ENCODE assay signal across 29 cellular contexts in the genomic region with DNA sequence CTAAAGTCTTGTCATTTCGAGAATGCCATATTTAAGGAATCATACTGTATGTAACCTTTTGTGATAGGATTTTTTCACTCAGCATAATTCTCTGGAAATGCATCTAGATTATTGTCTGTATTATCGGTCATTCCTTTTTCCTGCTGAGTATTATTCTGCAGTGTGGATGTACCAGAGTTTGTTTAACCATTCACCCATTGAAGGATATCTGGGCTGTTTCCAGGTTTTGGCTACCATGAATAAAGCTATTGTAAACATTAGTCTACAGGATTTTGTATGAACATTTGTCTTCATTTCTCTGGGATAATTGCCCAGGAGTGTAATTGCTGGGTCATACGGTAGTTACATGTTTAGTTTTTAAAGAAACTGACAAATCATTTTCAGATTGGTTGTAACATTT.
"Had no signal": no experiment of that assay in that cellular context is flagged by ENCODE, and none has a peak within 500 bp of the region (broad histone marks: within the 10 kb centered on the region; RNA-seq: fewer than 3 reads in every experiment).

No MANE protein-coding gene starts in this region.

- ATAC-seq: activated T-helper 17 cell treated with anti-CD3 and anti-CD28 coated beads, Interleukin-2, amount 50 U/mL, for 72 hours; Panc1; Right ventricle myocardium inferior; WTC11 had no signal

- H3K36me3 ChIP-seq: cardiac muscle cell had no signal

- DNase-seq: activated CD4-positive, alpha-beta T cell treated with anti-CD3 and anti-CD28 coated beads for 48 hours; activated CD4-positive, alpha-beta T cell treated with anti-CD3 and anti-CD28 coated beads, Interleukin-2, amount 50 U/mL, for 4 hours; activated CD4-positive, CD25-positive, alpha-beta regulatory T cell treated with anti-CD3 and anti-CD28 coated beads, Interleukin-2, amount 50 U/mL, for 72 hours; activated CD8-positive, alpha-beta memory T cell treated with anti-CD3 and anti-CD28 coated beads for 24 hours; activated gamma-delta T cell; activated naive CD4-positive, alpha-beta T cell treated with anti-CD3 and anti-CD28 coated beads for 36 hours; activated T-cell treated with anti-CD3 and anti-CD28 coated beads for 4 hours; activated T-cell treated with anti-CD3 and anti-CD28 coated beads, Interleukin-2, amount 50 U/mL, for 48 hours; amygdala; KBM-7; MV-4-11; NCI-H1092 treated with DMSO at 0.1 percent for 48 hours; NCI-H1417 treated with DMSO at 0.1 percent for 48 hours; NCI-H1694; NCI-H2029; NCI-H2107; NCI-H2171 treated with DMSO at 0.1 percent for 48 hours; NCI-H345; NCI-H510A; NCI-H526 treated with DMSO at 0.1 percent for 48 hours; NK-92 treated with Interleukin-12 subunit alpha and Interleukin-12 subunit beta, amount 100 ng/mL, for 24 hours; OCI-M1; RPMI8226; T-helper 9 cell had no signal

- H3K4me3 ChIP-seq: cardiac muscle cell had no signal

- H3K27me3 ChIP-seq: cardiac muscle cell had no signal
